Comparison of ENCODE assay signal across 20 cellular contexts in the genomic region with DNA sequence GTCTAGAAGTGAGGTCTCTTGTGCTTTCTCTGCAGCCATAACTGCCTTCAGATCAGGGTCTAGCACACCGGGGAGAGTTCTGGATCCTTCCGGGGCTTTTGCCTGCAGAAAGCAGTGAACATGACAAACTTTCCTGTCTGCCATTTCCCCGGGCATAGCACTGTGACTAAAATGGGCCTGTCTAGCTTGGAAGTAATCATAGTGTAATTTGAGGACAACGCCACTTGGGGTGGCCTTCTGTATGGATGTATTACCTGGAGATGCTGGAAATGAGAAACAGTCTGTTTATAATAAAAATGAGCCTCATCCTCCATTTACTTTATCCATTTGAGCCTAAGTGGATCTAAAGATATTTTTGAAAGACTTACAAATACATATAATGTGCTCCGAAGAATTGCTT.
"Had no signal": no experiment of that assay in that cellular context is flagged by ENCODE, and none has a peak within 500 bp of the region (broad histone marks: within the 10 kb centered on the region; RNA-seq: fewer than 3 reads in every experiment).

No MANE protein-coding gene starts in this region.

- H3K27me3 ChIP-seq: Peyer's patch, SJCRH30 had no signal

- H3K36me3 ChIP-seq: Peyer's patch, SJCRH30 had no signal

- H3K9me2 ChIP-seq: SK-N-SH had no signal

- H3K9me3 ChIP-seq: Peyer's patch, SJCRH30, SK-N-SH had no signal

- H3K9ac ChIP-seq: SK-N-SH had no signal

- H3K4me1 ChIP-seq: Peyer's patch, SJCRH30 had no signal

- DNase-seq: activated CD4-positive, alpha-beta memory T cell treated with anti-CD3 and anti-CD28 coated beads, Interleukin-2, amount 10 ng/mL, durations not matched to agents 7 days and 5 days; activated CD4-positive, alpha-beta T cell treated with anti-CD3 and anti-CD28 coated beads for 1 hour; activated CD4-positive, alpha-beta T cell treated with anti-CD3 and anti-CD28 coated beads, Interleukin-2, amount 10 ng/mL, durations not matched to agents 24 days and 14 days; activated gamma-delta T cell; activated naive CD4-positive, alpha-beta T cell treated with anti-CD3 and anti-CD28 coated beads for 36 hours; activated T-cell treated with anti-CD3 and anti-CD28 coated beads for 4 hours; activated T-cell treated with anti-CD3 and anti-CD28 coated beads, Interleukin-2, amount 50 U/mL, for 48 hours; amygdala; MM.1S; NCI-H1048; NCI-H1930; NCI-H510A treated with DMSO at 0.1 percent for 48 hours; NCI-H69; NK-92 treated with Interleukin-12 subunit alpha and Interleukin-12 subunit beta, amount 100 ng/mL, for 24 hours; Peyer's patch; Right ventricle myocardium superior; SJCRH30; SK-N-SH had no signal

- H3K4me2 ChIP-seq: SK-N-SH had no signal

- ATAC-seq: activated T-helper 17 cell treated with anti-CD3 and anti-CD28 coated beads, Interleukin-2, amount 50 U/mL, for 72 hours had no signal

- H3K4me3 ChIP-seq: Peyer's patch, SJCRH30 had no signal

- H3K27ac ChIP-seq: Peyer's patch, RWPE1, SJCRH30 had no signal
